1 cellular context compared by ENCODE assay signal in the genomic region with DNA sequence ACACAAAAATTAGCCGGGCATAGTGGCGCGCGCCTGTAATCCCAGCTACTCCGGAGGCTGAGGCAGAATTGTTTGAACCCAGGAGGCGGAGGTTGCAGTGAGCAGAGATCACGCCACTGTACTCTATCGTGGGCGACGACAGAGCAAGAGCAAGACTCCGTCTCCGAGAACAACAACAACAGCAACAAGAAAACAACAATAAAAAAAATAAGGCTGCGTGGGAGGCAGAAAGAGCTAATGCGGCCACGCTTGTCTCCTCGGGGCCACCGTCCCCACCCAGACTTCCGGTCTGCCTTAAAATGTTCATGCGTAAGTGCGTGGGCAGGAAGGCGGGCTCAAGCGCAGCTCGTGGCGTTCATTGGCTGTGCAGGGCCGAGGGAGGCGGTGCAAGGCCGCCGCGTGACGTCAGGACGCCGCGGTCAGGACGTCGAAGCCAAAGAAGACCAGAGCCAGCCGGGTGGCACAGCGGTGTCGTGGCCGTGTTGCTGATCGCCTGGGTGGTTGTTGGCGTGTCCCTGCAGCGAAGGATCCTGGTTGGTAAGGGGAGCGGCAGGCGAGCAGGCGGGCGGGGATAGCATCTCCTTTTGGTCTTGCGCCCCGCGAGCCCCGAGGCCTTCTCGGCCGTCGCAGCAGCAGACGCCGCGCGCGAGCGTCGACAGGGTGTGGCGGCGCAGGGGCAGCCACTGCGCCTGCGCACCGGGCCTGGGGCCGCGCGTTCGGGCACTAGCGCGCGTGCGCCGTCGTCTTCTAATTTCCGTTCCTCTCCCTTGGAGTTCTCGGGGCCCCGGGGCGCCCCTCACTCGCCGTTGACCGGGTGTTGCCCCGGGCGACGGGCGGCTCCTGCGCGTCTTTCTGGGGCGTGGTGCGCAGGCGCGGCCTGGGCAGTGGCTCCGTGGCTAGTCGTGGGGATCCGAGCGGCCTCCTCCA.
TF ChIP-seq lines count a peak whose summit lies in the region.

A gene (plus strand): TSS at position 426 of the 927 bp plus-strand sequence. CDS start 2,146 bp downstream, outside the sequence.

TF ChIP-seq in HEK293, 187 proteins besides CTCF, POLR2A, EP300 and RAD21 (continued from another document and continues in another):
- TF ChIP-seq ZNF548 (tag by site-specific recombination; IDR thresholded peaks at IDR 0.05) = no peak
- no peak for TF ChIP-seq ZNF174 (tag by site-specific recombination; IDR thresholded peaks at IDR 0.05)
- TF ChIP-seq ZNF239 (tag by site-specific recombination; IDR thresholded peaks at IDR 0.05) = no peak
- peak; percentile 82 for TF ChIP-seq ZBTB20 (tag by site-specific recombination; IDR thresholded peaks at IDR 0.05)
- no peak for TF ChIP-seq ZNF155 (tag by site-specific recombination; IDR thresholded peaks at IDR 0.05)
- TF ChIP-seq ZNF664 (tag by site-specific recombination; IDR thresholded peaks at IDR 0.05) = no peak
- TF ChIP-seq ZNF510 (tag by site-specific recombination; IDR thresholded peaks at IDR 0.05; ENCODE audit: insufficient replicate concordance) = no peak
- TF ChIP-seq, protein P1, sequence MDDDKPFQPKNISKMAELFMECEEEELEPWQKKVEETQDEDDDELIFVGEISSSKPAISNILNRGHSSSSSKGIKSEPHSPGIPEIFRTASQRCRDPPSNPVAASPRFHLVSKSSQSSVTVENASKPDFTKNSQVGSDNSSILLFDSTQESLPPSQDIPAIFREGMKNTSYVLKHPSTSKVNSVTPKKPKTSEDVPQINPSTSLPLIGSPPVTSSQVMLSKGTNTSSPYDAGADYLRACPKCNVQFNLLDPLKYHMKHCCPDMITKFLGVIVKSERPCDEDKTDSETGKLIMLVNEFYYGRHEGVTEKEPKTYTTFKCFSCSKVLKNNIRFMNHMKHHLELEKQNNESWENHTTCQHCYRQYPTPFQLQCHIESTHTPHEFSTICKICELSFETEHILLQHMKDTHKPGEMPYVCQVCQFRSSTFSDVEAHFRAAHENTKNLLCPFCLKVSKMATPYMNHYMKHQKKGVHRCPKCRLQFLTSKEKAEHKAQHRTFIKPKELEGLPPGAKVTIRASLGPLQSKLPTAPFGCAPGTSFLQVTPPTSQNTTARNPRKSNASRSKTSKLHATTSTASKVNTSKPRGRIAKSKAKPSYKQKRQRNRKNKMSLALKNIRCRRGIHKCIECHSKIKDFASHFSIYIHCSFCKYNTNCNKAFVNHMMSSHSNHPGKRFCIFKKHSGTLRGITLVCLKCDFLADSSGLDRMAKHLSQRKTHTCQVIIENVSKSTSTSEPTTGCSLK (tag by site-specific recombination; IDR thresholded peaks at IDR 0.05) = no peak
- TF ChIP-seq, protein P2, sequence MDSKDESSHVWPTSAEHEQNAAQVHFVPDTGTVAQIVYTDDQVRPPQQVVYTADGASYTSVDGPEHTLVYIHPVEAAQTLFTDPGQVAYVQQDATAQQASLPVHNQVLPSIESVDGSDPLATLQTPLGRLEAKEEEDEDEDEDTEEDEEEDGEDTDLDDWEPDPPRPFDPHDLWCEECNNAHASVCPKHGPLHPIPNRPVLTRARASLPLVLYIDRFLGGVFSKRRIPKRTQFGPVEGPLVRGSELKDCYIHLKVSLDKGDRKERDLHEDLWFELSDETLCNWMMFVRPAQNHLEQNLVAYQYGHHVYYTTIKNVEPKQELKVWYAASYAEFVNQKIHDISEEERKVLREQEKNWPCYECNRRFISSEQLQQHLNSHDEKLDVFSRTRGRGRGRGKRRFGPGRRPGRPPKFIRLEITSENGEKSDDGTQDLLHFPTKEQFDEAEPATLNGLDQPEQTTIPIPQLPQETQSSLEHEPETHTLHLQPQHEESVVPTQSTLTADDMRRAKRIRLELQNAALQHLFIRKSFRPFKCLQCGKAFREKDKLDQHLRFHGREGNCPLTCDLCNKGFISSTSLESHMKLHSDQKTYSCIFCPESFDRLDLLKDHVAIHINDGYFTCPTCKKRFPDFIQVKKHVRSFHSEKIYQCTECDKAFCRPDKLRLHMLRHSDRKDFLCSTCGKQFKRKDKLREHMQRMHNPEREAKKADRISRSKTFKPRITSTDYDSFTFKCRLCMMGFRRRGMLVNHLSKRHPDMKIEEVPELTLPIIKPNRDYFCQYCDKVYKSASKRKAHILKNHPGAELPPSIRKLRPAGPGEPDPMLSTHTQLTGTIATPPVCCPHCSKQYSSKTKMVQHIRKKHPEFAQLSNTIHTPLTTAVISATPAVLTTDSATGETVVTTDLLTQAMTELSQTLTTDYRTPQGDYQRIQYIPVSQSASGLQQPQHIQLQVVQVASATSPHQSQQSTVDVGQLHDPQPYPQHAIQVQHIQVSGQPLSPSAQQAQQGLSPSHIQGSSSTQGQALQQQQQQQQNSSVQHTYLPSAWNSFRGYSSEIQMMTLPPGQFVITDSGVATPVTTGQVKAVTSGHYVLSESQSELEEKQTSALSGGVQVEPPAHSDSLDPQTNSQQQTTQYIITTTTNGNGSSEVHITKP (tag by site-specific recombination; IDR thresholded peaks at IDR 0.05) = no peak
- no peak for TF ChIP-seq ZNF521 (tag by site-specific recombination; IDR thresholded peaks at IDR 0.05)
- no peak for TF ChIP-seq ZNF529 (tag by site-specific recombination; IDR thresholded peaks at IDR 0.05; ENCODE audit: insufficient replicate concordance)
- TF ChIP-seq ZNF501 (tag by site-specific recombination; IDR thresholded peaks at IDR 0.05) = 0 out of 2 replicates have a peak, but pooled peaks have one; percentile 79
- no peak for TF ChIP-seq KLF10 (tag by site-specific recombination; IDR thresholded peaks at IDR 0.05)
- TF ChIP-seq, protein P3, sequence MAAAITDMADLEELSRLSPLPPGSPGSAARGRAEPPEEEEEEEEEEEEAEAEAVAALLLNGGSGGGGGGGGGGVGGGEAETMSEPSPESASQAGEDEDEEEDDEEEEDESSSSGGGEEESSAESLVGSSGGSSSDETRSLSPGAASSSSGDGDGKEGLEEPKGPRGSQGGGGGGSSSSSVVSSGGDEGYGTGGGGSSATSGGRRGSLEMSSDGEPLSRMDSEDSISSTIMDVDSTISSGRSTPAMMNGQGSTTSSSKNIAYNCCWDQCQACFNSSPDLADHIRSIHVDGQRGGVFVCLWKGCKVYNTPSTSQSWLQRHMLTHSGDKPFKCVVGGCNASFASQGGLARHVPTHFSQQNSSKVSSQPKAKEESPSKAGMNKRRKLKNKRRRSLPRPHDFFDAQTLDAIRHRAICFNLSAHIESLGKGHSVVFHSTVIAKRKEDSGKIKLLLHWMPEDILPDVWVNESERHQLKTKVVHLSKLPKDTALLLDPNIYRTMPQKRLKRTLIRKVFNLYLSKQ (tag by site-specific recombination; IDR thresholded peaks at IDR 0.05; ENCODE audit: borderline replicate concordance) = no peak
- no peak for TF ChIP-seq ZNF350 (tag by site-specific recombination; IDR thresholded peaks at IDR 0.05)
- TF ChIP-seq YY2 (tag by site-specific recombination; IDR thresholded peaks at IDR 0.05) = peak; percentile 17; the same call in 1 of the 2 replicates
- peak; percentile 53; the same call in 1 of the 2 replicates for TF ChIP-seq ZIC2 (tag by site-specific recombination; IDR thresholded peaks at IDR 0.05)
- TF ChIP-seq, protein P4, sequence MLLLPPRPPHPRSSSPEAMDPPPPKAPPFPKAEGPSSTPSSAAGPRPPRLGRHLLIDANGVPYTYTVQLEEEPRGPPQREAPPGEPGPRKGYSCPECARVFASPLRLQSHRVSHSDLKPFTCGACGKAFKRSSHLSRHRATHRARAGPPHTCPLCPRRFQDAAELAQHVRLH (tag by site-specific recombination; IDR thresholded peaks at IDR 0.05) = peak; percentile 81
- TF ChIP-seq HOXC10 (CRISPR knock-in tag; IDR thresholded peaks at IDR 0.05) = peak; percentile 91; the same call in 1 of the 2 replicates
- TF ChIP-seq ZNF473 (tag by site-specific recombination; IDR thresholded peaks at IDR 0.05) = no peak
- TF ChIP-seq ZNF544 (tag by site-specific recombination; IDR thresholded peaks at IDR 0.05) = no peak
- TF ChIP-seq ZBTB48 (tag by site-specific recombination; IDR thresholded peaks at IDR 0.05) = no peak
- TF ChIP-seq ZNF324 (tag by site-specific recombination; IDR thresholded peaks at IDR 0.05) = no peak
- TF ChIP-seq, protein P5, sequence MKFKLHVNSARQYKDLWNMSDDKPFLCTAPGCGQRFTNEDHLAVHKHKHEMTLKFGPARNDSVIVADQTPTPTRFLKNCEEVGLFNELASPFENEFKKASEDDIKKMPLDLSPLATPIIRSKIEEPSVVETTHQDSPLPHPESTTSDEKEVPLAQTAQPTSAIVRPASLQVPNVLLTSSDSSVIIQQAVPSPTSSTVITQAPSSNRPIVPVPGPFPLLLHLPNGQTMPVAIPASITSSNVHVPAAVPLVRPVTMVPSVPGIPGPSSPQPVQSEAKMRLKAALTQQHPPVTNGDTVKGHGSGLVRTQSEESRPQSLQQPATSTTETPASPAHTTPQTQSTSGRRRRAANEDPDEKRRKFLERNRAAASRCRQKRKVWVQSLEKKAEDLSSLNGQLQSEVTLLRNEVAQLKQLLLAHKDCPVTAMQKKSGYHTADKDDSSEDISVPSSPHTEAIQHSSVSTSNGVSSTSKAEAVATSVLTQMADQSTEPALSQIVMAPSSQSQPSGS (tag by site-specific recombination; IDR thresholded peaks at IDR 0.05; ENCODE audit: low read depth) = peak; percentile 81
- TF ChIP-seq MZF1 (tag by site-specific recombination; IDR thresholded peaks at IDR 0.05; ENCODE audit: borderline replicate concordance) = no peak
- TF ChIP-seq MYNN (tag by site-specific recombination; IDR thresholded peaks at IDR 0.05; ENCODE audit: borderline replicate concordance) = no peak
- no peak; the same call in 1 of the 2 replicates for TF ChIP-seq FEZF1 (tag by site-specific recombination; IDR thresholded peaks at IDR 0.05)
- TF ChIP-seq SETDB1 (IDR thresholded peaks at IDR 0.05; ENCODE audit: insufficient read length, low read length) = no peak
- no peak for TF ChIP-seq ZNF621 (tag by site-specific recombination; IDR thresholded peaks at IDR 0.05)
- TF ChIP-seq ZNF830 (tag by site-specific recombination; IDR thresholded peaks at IDR 0.05; ENCODE audit: low read depth) = no peak
- TF ChIP-seq BCL11A (tag by site-specific recombination; IDR thresholded peaks at IDR 0.05; ENCODE audit: low read depth) = no peak
- no peak for TF ChIP-seq ZNF211 (tag by site-specific recombination; IDR thresholded peaks at IDR 0.05; ENCODE audit: low read depth)
- TF ChIP-seq ZNF555 (tag by site-specific recombination; conservative IDR thresholded peaks at IDR 0.05) = no peak
- TF ChIP-seq, protein P6, sequence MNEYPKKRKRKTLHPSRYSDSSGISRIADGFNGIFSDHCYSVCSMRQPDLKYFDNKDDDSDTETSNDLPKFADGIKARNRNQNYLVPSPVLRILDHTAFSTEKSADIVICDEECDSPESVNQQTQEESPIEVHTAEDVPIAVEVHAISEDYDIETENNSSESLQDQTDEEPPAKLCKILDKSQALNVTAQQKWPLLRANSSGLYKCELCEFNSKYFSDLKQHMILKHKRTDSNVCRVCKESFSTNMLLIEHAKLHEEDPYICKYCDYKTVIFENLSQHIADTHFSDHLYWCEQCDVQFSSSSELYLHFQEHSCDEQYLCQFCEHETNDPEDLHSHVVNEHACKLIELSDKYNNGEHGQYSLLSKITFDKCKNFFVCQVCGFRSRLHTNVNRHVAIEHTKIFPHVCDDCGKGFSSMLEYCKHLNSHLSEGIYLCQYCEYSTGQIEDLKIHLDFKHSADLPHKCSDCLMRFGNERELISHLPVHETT (tag by site-specific recombination; IDR thresholded peaks at IDR 0.05) = no peak
- no peak for TF ChIP-seq ZNF707 (tag by site-specific recombination; IDR thresholded peaks at IDR 0.05)
- no peak for TF ChIP-seq ZNF112 (tag by site-specific recombination; IDR thresholded peaks at IDR 0.05)
- TF ChIP-seq ZBTB1 (tag by site-specific recombination; IDR thresholded peaks at IDR 0.05) = no peak
- TF ChIP-seq, protein P7, sequence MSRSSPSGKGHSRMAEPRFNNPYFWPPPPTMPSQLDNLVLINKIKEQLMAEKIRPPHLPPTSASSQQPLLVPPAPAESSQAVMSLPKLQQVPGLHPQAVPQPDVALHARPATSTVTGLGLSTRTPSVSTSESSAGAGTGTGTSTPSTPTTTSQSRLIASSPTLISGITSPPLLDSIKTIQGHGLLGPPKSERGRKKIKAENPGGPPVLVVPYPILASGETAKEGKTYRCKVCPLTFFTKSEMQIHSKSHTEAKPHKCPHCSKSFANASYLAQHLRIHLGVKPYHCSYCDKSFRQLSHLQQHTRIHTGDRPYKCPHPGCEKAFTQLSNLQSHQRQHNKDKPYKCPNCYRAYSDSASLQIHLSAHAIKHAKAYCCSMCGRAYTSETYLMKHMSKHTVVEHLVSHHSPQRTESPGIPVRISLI (tag by site-specific recombination; IDR thresholded peaks at IDR 0.05) = peak; percentile 94
- no peak for TF ChIP-seq ZNF530 (tag by site-specific recombination; IDR thresholded peaks at IDR 0.05; ENCODE audit: low read depth)
- TF ChIP-seq, protein P8, sequence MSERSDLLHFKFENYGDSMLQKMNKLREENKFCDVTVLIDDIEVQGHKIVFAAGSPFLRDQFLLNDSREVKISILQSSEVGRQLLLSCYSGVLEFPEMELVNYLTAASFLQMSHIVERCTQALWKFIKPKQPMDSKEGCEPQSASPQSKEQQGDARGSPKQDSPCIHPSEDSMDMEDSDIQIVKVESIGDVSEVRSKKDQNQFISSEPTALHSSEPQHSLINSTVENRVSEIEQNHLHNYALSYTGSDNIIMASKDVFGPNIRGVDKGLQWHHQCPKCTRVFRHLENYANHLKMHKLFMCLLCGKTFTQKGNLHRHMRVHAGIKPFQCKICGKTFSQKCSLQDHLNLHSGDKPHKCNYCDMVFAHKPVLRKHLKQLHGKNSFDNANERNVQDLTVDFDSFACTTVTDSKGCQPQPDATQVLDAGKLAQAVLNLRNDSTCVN (tag by site-specific recombination; optimal IDR thresholded peaks at IDR 0.05) = peak; percentile 86
- TF ChIP-seq, protein P9, sequence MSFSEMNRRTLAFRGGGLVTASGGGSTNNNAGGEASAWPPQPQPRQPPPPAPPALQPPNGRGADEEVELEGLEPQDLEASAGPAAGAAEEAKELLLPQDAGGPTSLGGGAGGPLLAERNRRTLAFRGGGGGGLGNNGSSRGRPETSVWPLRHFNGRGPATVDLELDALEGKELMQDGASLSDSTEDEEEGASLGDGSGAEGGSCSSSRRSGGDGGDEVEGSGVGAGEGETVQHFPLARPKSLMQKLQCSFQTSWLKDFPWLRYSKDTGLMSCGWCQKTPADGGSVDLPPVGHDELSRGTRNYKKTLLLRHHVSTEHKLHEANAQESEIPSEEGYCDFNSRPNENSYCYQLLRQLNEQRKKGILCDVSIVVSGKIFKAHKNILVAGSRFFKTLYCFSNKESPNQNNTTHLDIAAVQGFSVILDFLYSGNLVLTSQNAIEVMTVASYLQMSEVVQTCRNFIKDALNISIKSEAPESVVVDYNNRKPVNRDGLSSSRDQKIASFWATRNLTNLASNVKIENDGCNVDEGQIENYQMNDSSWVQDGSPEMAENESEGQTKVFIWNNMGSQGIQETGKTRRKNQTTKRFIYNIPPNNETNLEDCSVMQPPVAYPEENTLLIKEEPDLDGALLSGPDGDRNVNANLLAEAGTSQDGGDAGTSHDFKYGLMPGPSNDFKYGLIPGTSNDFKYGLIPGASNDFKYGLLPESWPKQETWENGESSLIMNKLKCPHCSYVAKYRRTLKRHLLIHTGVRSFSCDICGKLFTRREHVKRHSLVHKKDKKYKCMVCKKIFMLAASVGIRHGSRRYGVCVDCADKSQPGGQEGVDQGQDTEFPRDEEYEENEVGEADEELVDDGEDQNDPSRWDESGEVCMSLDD (tag by site-specific recombination; IDR thresholded peaks at IDR 0.05) = 0 out of 2 replicates have a peak, but pooled peaks have one; percentile 25
- TF ChIP-seq, protein P10, sequence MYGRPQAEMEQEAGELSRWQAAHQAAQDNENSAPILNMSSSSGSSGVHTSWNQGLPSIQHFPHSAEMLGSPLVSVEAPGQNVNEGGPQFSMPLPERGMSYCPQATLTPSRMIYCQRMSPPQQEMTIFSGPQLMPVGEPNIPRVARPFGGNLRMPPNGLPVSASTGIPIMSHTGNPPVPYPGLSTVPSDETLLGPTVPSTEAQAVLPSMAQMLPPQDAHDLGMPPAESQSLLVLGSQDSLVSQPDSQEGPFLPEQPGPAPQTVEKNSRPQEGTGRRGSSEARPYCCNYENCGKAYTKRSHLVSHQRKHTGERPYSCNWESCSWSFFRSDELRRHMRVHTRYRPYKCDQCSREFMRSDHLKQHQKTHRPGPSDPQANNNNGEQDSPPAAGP (tag by site-specific recombination; IDR thresholded peaks at IDR 0.05) = peak; percentile 58; the same call in 1 of the 2 replicates
